ENCODE assay signal across 29 cellular contexts in the genomic region with DNA sequence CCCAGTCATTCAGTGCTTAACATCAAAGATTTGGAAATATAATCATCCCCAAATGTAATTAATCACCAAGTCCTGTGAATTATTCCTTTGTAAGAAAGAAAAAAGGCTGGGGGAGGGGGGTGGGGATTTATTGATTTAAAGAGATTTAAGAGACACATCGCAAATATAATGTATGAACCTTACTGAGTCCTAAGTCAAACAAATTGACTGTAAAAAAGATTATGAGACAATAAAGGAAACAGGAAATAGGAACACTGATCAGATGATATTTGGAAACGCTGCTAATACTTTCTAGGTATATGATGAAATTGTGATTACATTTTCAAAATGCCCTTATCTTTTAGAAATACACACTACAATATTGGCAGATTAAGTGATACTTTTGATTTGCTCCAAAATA.
"Had no signal": no experiment of that assay in that cellular context is flagged by ENCODE, and none has a peak within 500 bp of the region (broad histone marks: within the 10 kb centered on the region; RNA-seq: fewer than 3 reads in every experiment).

No MANE protein-coding gene starts in this region.

- H3K4me3 ChIP-seq: ascending aorta, breast epithelium, cardiac muscle cell, coronary artery, dorsolateral prefrontal cortex, esophagus muscularis mucosa, gastrocnemius medialis, heart left ventricle had no signal

- H3K9me3 ChIP-seq: ascending aorta, breast epithelium, esophagus muscularis mucosa, gastrocnemius medialis, heart left ventricle had no signal

- H3K27ac Mint-ChIP-seq: activated CD4-positive, alpha-beta T cell treated with anti-CD3 and anti-CD28 coated beads, Interleukin-2, amount 10 ng/mL, durations not matched to agents 7 days and 5 days; activated CD8-positive, alpha-beta T cell treated with anti-CD3 and anti-CD28 coated beads for 36 hours; activated naive CD4-positive, alpha-beta T cell treated with anti-CD3 and anti-CD28 coated beads for 36 hours; activated naive CD4-positive, alpha-beta T cell treated with anti-CD3 and anti-CD28 coated beads, Interleukin-2, amount 50 U/mL, for 24 hours; activated naive CD8-positive, alpha-beta T cell treated with anti-CD3 and anti-CD28 coated beads, Interleukin-2, amount 10 ng/mL, durations not matched to agents 7 days and 5 days; activated T-helper 17 cell treated with anti-CD3 and anti-CD28 coated beads, Interleukin-2, amount 50 U/mL, for 72 hours; dendritic cell treated with granulocyte-macrophage colony-stimulating factor and Interleukin-4, amounts not matched to agents 40 ng/mL and 50 ng/mL, for 4 days had no signal

- ATAC-seq: activated CD8-positive, alpha-beta T cell treated with anti-CD3 and anti-CD28 coated beads for 36 hours; activated T-cell treated with anti-CD3 and anti-CD28 coated beads, Interleukin-2, amount 50 U/mL, for 4 hours; activated T-helper 17 cell treated with anti-CD3 and anti-CD28 coated beads, Interleukin-2, amount 50 U/mL, for 72 hours; foreskin keratinocyte; gastrocnemius medialis; heart left ventricle; WTC11 had no signal

- H3K4me3 Mint-ChIP-seq: activated CD4-positive, alpha-beta T cell treated with anti-CD3 and anti-CD28 coated beads, Interleukin-2, amount 10 ng/mL, durations not matched to agents 7 days and 5 days; activated CD8-positive, alpha-beta T cell treated with anti-CD3 and anti-CD28 coated beads for 36 hours; activated naive CD4-positive, alpha-beta T cell treated with anti-CD3 and anti-CD28 coated beads for 36 hours; activated naive CD4-positive, alpha-beta T cell treated with anti-CD3 and anti-CD28 coated beads, Interleukin-2, amount 50 U/mL, for 24 hours; activated naive CD8-positive, alpha-beta T cell treated with anti-CD3 and anti-CD28 coated beads, Interleukin-2, amount 10 ng/mL, durations not matched to agents 7 days and 5 days; activated T-cell treated with anti-CD3 and anti-CD28 coated beads, Interleukin-2, amount 50 U/mL, for 4 hours; activated T-helper 17 cell treated with anti-CD3 and anti-CD28 coated beads, Interleukin-2, amount 50 U/mL, for 72 hours; brain; dendritic cell treated with granulocyte-macrophage colony-stimulating factor and Interleukin-4, amounts not matched to agents 40 ng/mL and 50 ng/mL, for 4 days; WTC11 had no signal

- H3K36me3 ChIP-seq: ascending aorta, breast epithelium, cardiac muscle cell had no signal

- H3K27me3 ChIP-seq: ascending aorta, breast epithelium, cardiac muscle cell, dorsolateral prefrontal cortex, esophagus muscularis mucosa, foreskin keratinocyte, gastrocnemius medialis, heart left ventricle had no signal

- H3K9me3 Mint-ChIP-seq: activated CD4-positive, alpha-beta T cell treated with anti-CD3 and anti-CD28 coated beads, Interleukin-2, amount 10 ng/mL, durations not matched to agents 7 days and 5 days; activated CD8-positive, alpha-beta T cell treated with anti-CD3 and anti-CD28 coated beads for 36 hours; activated naive CD4-positive, alpha-beta T cell treated with anti-CD3 and anti-CD28 coated beads for 36 hours; activated naive CD4-positive, alpha-beta T cell treated with anti-CD3 and anti-CD28 coated beads, Interleukin-2, amount 50 U/mL, for 24 hours; activated naive CD8-positive, alpha-beta T cell treated with anti-CD3 and anti-CD28 coated beads, Interleukin-2, amount 10 ng/mL, durations not matched to agents 7 days and 5 days; activated T-cell treated with anti-CD3 and anti-CD28 coated beads, Interleukin-2, amount 50 U/mL, for 4 hours; activated T-helper 17 cell treated with anti-CD3 and anti-CD28 coated beads, Interleukin-2, amount 50 U/mL, for 72 hours; brain; dendritic cell treated with granulocyte-macrophage colony-stimulating factor and Interleukin-4, amounts not matched to agents 40 ng/mL and 50 ng/mL, for 4 days; WTC11 had no signal

- H3K4me1 Mint-ChIP-seq: activated T-helper 17 cell treated with anti-CD3 and anti-CD28 coated beads, Interleukin-2, amount 50 U/mL, for 72 hours had no signal

- H3K27ac ChIP-seq: ascending aorta, breast epithelium, coronary artery, dorsolateral prefrontal cortex, esophagus muscularis mucosa, foreskin keratinocyte, gastrocnemius medialis, heart left ventricle had no signal

- H3K4me1 ChIP-seq: ascending aorta, breast epithelium, esophagus muscularis mucosa, foreskin keratinocyte had no signal

- H3K27me3 Mint-ChIP-seq: activated CD4-positive, alpha-beta T cell treated with anti-CD3 and anti-CD28 coated beads, Interleukin-2, amount 10 ng/mL, durations not matched to agents 7 days and 5 days; activated CD8-positive, alpha-beta T cell treated with anti-CD3 and anti-CD28 coated beads for 36 hours; activated naive CD4-positive, alpha-beta T cell treated with anti-CD3 and anti-CD28 coated beads, Interleukin-2, amount 50 U/mL, for 24 hours; activated naive CD8-positive, alpha-beta T cell treated with anti-CD3 and anti-CD28 coated beads, Interleukin-2, amount 10 ng/mL, durations not matched to agents 7 days and 5 days; activated T-helper 17 cell treated with anti-CD3 and anti-CD28 coated beads, Interleukin-2, amount 50 U/mL, for 72 hours; brain; dendritic cell treated with granulocyte-macrophage colony-stimulating factor and Interleukin-4, amounts not matched to agents 40 ng/mL and 50 ng/mL, for 4 days had no signal

- DNase-seq: activated CD4-positive, alpha-beta T cell treated with anti-CD3 and anti-CD28 coated beads for 1 hour; activated CD4-positive, alpha-beta T cell treated with anti-CD3 and anti-CD28 coated beads for 4 hours; activated CD4-positive, alpha-beta T cell treated with anti-CD3 and anti-CD28 coated beads, Interleukin-2, amount 10 ng/mL, durations not matched to agents 7 days and 5 days; activated CD4-positive, alpha-beta T cell treated with anti-CD3 and anti-CD28 coated beads, Interleukin-2, amount 50 U/mL, for 4 hours; activated CD8-positive, alpha-beta memory T cell treated with anti-CD3 and anti-CD28 coated beads for 24 hours; activated CD8-positive, alpha-beta T cell treated with anti-CD3 and anti-CD28 coated beads for 36 hours; activated effector memory CD4-positive, alpha-beta T cell treated with anti-CD3 and anti-CD28 coated beads, Interleukin-2, amount 50 U/mL, for 16 hours; activated naive CD4-positive, alpha-beta T cell treated with anti-CD3 and anti-CD28 coated beads for 36 hours; activated naive CD8-positive, alpha-beta T cell treated with anti-CD3 and anti-CD28 coated beads, Interleukin-2, amount 10 ng/mL, durations not matched to agents 7 days and 5 days; activated T-cell treated with anti-CD3 and anti-CD28 coated beads, Interleukin-2, amount 50 U/mL, for 4 hours; central memory CD4-positive, alpha-beta T cell; dorsolateral prefrontal cortex; effector memory CD4-positive, alpha-beta T cell; erythroblast; foreskin keratinocyte; gastrocnemius medialis; glutamatergic neuron; heart left ventricle; T-helper 2 cell had no signal
